ENCODE assay signal across 1 cellular context in genomic region chr6:116370717-116371383, GRCh38.
A peak's percentile ranks its signal among the peaks of the same experiment; 100 is the strongest.
TF ChIP-seq lines count a peak whose summit lies in the region.

DSE (plus strand) TSS chr6:116370947; CDS start chr6:116399251, 28,304 bp downstream.

TF ChIP-seq in GM12878, 131 proteins besides CTCF, POLR2A, EP300 and RAD21 (continued from another document and continues in another):
- TF ChIP-seq ZBTB40 (IDR thresholded peaks at IDR 0.05; ENCODE audit: borderline replicate concordance) = no peak
- peak in 1 of 2 experiments; percentile 97; a peak in 2 of 3 replicates for TF ChIP-seq EGR1 (IDR thresholded peaks at IDR 0.05; ENCODE audit: borderline replicate concordance in 1 of 2, low read depth in 2 of 2, low read length in 2 of 2)
- TF ChIP-seq MYB (IDR thresholded peaks at IDR 0.05; ENCODE audit: borderline replicate concordance, low read depth, low read length) = no peak
- no peak for TF ChIP-seq KDM1A (IDR thresholded peaks at IDR 0.05; ENCODE audit: borderline replicate concordance)
- TF ChIP-seq FOXM1 (IDR thresholded peaks at IDR 0.05; ENCODE audit: low read depth, low read length) = peak; percentile 21; the same call in 1 of the 2 replicates
- peak; percentile 71; the same call in 1 of the 2 replicates for TF ChIP-seq EED (IDR thresholded peaks at IDR 0.05; ENCODE audit: low read depth)
- no peak for TF ChIP-seq MYC (IDR thresholded peaks at IDR 0.05; ENCODE audit: insufficient read depth, insufficient read length, insufficient replicate concordance, low read length, severe bottlenecking)
- TF ChIP-seq SPI1 (IDR thresholded peaks at IDR 0.05; ENCODE audit: borderline replicate concordance, insufficient read depth, low read depth, low read length) = no peak
- peak; percentile 69; the same call in 1 of the 2 replicates for TF ChIP-seq ASH2L (IDR thresholded peaks at IDR 0.05; ENCODE audit: borderline replicate concordance, low read depth)
- no peak for TF ChIP-seq GABPA (IDR thresholded peaks at IDR 0.05; ENCODE audit: low read depth)
- TF ChIP-seq, protein P1, sequence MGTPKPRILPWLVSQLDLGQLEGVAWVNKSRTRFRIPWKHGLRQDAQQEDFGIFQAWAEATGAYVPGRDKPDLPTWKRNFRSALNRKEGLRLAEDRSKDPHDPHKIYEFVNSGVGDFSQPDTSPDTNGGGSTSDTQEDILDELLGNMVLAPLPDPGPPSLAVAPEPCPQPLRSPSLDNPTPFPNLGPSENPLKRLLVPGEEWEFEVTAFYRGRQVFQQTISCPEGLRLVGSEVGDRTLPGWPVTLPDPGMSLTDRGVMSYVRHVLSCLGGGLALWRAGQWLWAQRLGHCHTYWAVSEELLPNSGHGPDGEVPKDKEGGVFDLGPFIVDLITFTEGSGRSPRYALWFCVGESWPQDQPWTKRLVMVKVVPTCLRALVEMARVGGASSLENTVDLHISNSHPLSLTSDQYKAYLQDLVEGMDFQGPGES (IDR thresholded peaks at IDR 0.05) = no peak
- TF ChIP-seq SMAD5 (IDR thresholded peaks at IDR 0.05; ENCODE audit: low read depth) = peak; percentile 72; the same call in 1 of the 2 replicates
- no peak for TF ChIP-seq USF2 (IDR thresholded peaks at IDR 0.05; ENCODE audit: borderline replicate concordance, low read depth, low read length)
- TF ChIP-seq BHLHE40 (IDR thresholded peaks at IDR 0.05; ENCODE audit: borderline replicate concordance in 1 of 2, low read depth in 2 of 2, low read length in 1 of 2) = peak in 1 of 2 experiments; percentile 59; a peak in 2 of 4 replicates
- TF ChIP-seq RELA (IDR thresholded peaks at IDR 0.05; ENCODE audit: borderline replicate concordance, partially characterized antibody) = no peak
- TF ChIP-seq LARP7 (IDR thresholded peaks at IDR 0.05) = peak; percentile 33; the same call in 1 of the 2 replicates
- peak; percentile 90 for TF ChIP-seq IKZF1 (conservative IDR thresholded peaks at IDR 0.05)
- no peak for TF ChIP-seq ZNF622 (IDR thresholded peaks at IDR 0.05)
- peak; percentile 57; the same call in 1 of the 2 replicates for TF ChIP-seq POLR2AphosphoS5 (IDR thresholded peaks at IDR 0.05; ENCODE audit: low read length)
- TF ChIP-seq JUNB (IDR thresholded peaks at IDR 0.05) = no peak
- TF ChIP-seq, protein P2, sequence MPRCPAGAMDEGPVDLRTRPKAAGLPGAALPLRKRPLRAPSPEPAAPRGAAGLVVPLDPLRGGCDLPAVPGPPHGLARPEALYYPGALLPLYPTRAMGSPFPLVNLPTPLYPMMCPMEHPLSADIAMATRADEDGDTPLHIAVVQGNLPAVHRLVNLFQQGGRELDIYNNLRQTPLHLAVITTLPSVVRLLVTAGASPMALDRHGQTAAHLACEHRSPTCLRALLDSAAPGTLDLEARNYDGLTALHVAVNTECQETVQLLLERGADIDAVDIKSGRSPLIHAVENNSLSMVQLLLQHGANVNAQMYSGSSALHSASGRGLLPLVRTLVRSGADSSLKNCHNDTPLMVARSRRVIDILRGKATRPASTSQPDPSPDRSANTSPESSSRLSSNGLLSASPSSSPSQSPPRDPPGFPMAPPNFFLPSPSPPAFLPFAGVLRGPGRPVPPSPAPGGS (IDR thresholded peaks at IDR 0.05; ENCODE audit: borderline replicate concordance, insufficient read depth, low read depth, low read length, poor library complexity, severe bottlenecking) = peak; percentile 30
- TF ChIP-seq MXI1 (IDR thresholded peaks at IDR 0.05; ENCODE audit: low read depth, low read length) = 0 out of 2 replicates have a peak, but pooled peaks have one; percentile 43
- no peak for TF ChIP-seq ZNF384 (IDR thresholded peaks at IDR 0.05; ENCODE audit: borderline replicate concordance, low read depth, low read length)
- TF ChIP-seq CHD2 (IDR thresholded peaks at IDR 0.05; ENCODE audit: borderline replicate concordance, low read depth, low read length) = no peak
- TF ChIP-seq HCFC1 (IDR thresholded peaks at IDR 0.05; ENCODE audit: low read length) = no peak
- TF ChIP-seq SMAD1 (IDR thresholded peaks at IDR 0.05; ENCODE audit: low read depth, partially characterized antibody) = no peak
- no peak for TF ChIP-seq YBX1 (IDR thresholded peaks at IDR 0.05)
- no peak for TF ChIP-seq NFIC (IDR thresholded peaks at IDR 0.05; ENCODE audit: low read depth, low read length)
- TF ChIP-seq, protein P3, sequence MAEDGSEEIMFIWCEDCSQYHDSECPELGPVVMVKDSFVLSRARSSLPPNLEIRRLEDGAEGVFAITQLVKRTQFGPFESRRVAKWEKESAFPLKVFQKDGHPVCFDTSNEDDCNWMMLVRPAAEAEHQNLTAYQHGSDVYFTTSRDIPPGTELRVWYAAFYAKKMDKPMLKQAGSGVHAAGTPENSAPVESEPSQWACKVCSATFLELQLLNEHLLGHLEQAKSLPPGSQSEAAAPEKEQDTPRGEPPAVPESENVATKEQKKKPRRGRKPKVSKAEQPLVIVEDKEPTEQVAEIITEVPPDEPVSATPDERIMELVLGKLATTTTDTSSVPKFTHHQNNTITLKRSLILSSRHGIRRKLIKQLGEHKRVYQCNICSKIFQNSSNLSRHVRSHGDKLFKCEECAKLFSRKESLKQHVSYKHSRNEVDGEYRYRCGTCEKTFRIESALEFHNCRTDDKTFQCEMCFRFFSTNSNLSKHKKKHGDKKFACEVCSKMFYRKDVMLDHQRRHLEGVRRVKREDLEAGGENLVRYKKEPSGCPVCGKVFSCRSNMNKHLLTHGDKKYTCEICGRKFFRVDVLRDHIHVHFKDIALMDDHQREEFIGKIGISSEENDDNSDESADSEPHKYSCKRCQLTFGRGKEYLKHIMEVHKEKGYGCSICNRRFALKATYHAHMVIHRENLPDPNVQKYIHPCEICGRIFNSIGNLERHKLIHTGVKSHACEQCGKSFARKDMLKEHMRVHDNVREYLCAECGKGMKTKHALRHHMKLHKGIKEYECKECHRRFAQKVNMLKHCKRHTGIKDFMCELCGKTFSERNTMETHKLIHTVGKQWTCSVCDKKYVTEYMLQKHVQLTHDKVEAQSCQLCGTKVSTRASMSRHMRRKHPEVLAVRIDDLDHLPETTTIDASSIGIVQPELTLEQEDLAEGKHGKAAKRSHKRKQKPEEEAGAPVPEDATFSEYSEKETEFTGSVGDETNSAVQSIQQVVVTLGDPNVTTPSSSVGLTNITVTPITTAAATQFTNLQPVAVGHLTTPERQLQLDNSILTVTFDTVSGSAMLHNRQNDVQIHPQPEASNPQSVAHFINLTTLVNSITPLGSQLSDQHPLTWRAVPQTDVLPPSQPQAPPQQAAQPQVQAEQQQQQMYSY (CRISPR knock-in tag; IDR thresholded peaks at IDR 0.05) = no peak
- no peak for TF ChIP-seq SMARCA5 (IDR thresholded peaks at IDR 0.05)
- TF ChIP-seq, protein P4, sequence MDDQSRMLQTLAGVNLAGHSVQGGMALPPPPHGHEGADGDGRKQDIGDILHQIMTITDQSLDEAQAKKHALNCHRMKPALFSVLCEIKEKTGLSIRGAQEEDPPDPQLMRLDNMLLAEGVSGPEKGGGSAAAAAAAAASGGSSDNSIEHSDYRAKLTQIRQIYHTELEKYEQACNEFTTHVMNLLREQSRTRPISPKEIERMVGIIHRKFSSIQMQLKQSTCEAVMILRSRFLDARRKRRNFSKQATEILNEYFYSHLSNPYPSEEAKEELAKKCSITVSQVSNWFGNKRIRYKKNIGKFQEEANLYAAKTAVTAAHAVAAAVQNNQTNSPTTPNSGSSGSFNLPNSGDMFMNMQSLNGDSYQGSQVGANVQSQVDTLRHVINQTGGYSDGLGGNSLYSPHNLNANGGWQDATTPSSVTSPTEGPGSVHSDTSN (IDR thresholded peaks at IDR 0.05; ENCODE audit: insufficient replicate concordance, low read depth, low read length) = no peak
- 0 out of 2 replicates have a peak, but pooled peaks have one; percentile 39 for TF ChIP-seq MEF2A (IDR thresholded peaks at IDR 0.05; ENCODE audit: insufficient read depth, low read depth, low read length)
- no peak; the same call in 1 of the 2 replicates for TF ChIP-seq PML (IDR thresholded peaks at IDR 0.05; ENCODE audit: low read length)
- no peak for TF ChIP-seq BCL11A (IDR thresholded peaks at IDR 0.05; ENCODE audit: low read depth, low read length)
- 0 out of 2 replicates have a peak, but pooled peaks have one; percentile 34 for TF ChIP-seq YY1 (IDR thresholded peaks at IDR 0.05; ENCODE audit: low read depth, low read length)
- TF ChIP-seq FOS (IDR thresholded peaks at IDR 0.05; ENCODE audit: borderline replicate concordance, extremely low read depth, insufficient read length) = no peak
- no peak for TF ChIP-seq MTA3 (IDR thresholded peaks at IDR 0.05; ENCODE audit: borderline replicate concordance, low read length)
- no peak for TF ChIP-seq SIX5 (IDR thresholded peaks at IDR 0.05; ENCODE audit: low read depth, low read length, severe bottlenecking)
- peak; percentile 33; the same call in 1 of the 2 replicates for TF ChIP-seq NKRF (conservative IDR thresholded peaks at IDR 0.05)
- TF ChIP-seq HDAC6 (IDR thresholded peaks at IDR 0.05; ENCODE audit: unreplicated experiment) = peak; percentile 81
- no peak for TF ChIP-seq ZBTB4 (CRISPR knock-in tag; IDR thresholded peaks at IDR 0.05)
- TF ChIP-seq IKZF2 (IDR thresholded peaks at IDR 0.05) = peak in 1 of 2 experiments; percentile 32; a peak in 1 of 4 replicates
- 0 out of 2 replicates have a peak, but pooled peaks have one; percentile 71 for TF ChIP-seq TAF1 (IDR thresholded peaks at IDR 0.05; ENCODE audit: borderline replicate concordance, low read depth, low read length)
- 0 out of 2 replicates have a peak, but pooled peaks have one; percentile 40 for TF ChIP-seq TARDBP (IDR thresholded peaks at IDR 0.05; ENCODE audit: borderline replicate concordance)
- no peak for TF ChIP-seq PAX8 (IDR thresholded peaks at IDR 0.05)
- no peak for TF ChIP-seq ETV6 (conservative IDR thresholded peaks at IDR 0.05 in 1 of 2, IDR thresholded peaks at IDR 0.05 in 1 of 2; ENCODE audit: borderline replicate concordance in 1 of 2, low read depth in 1 of 2)
- TF ChIP-seq RCOR1 (conservative IDR thresholded peaks at IDR 0.05; ENCODE audit: low read depth, low read length) = no peak
- TF ChIP-seq NFXL1 (IDR thresholded peaks at IDR 0.05; ENCODE audit: borderline replicate concordance) = no peak
